3 cellular contexts compared by ENCODE assay signal in genomic region chr11:27501102-27501501, GRCh38.
A peak's percentile ranks its signal among the peaks of the same experiment; 100 is the strongest.
TF ChIP-seq lines count a peak whose summit lies in the region.

No MANE protein-coding gene starts in this region.

TF ChIP-seq in HepG2, 621 proteins besides CTCF, POLR2A, EP300 and RAD21:
- TF ChIP-seq SRSF4 (IDR thresholded peaks at IDR 0.05; ENCODE audit: low read depth, low read length, poor library complexity, severe bottlenecking) = no peak
- peak; percentile 73 to 89 for TF ChIP-seq MAFK (conservative IDR thresholded peaks at IDR 0.05 in 1 of 2, IDR thresholded peaks at IDR 0.05 in 1 of 2; ENCODE audit: low read length in 2 of 2)
- TF ChIP-seq MAFF (IDR thresholded peaks at IDR 0.05; ENCODE audit: low read depth, low read length) = peak; percentile 72
TF ChIP-seq in HepG2: peak in this region for 2.

TF ChIP-seq in IMR-90, 13 proteins besides CTCF, POLR2A, EP300 and RAD21:
- peak; percentile 85 for TF ChIP-seq MAFK (IDR thresholded peaks at IDR 0.05; ENCODE audit: low read depth, low read length)
- TF ChIP-seq, protein P1, sequence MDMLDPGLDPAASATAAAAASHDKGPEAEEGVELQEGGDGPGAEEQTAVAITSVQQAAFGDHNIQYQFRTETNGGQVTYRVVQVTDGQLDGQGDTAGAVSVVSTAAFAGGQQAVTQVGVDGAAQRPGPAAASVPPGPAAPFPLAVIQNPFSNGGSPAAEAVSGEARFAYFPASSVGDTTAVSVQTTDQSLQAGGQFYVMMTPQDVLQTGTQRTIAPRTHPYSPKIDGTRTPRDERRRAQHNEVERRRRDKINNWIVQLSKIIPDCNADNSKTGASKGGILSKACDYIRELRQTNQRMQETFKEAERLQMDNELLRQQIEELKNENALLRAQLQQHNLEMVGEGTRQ (IDR thresholded peaks at IDR 0.05; ENCODE audit: low read depth, low read length) = no peak
- TF ChIP-seq BHLHE40 (IDR thresholded peaks at IDR 0.05; ENCODE audit: low read depth, low read length) = no peak

TF ChIP-seq in K562, 482 proteins besides CTCF, POLR2A, EP300 and RAD21:
- no peak for TF ChIP-seq RFX5 (IDR thresholded peaks at IDR 0.05; ENCODE audit: low read depth, low read length)
- no peak for TF ChIP-seq ZNF785 (CRISPR knock-in tag; IDR thresholded peaks at IDR 0.05)
- TF ChIP-seq MGA (IDR thresholded peaks at IDR 0.05) = no peak
- TF ChIP-seq, protein P2, sequence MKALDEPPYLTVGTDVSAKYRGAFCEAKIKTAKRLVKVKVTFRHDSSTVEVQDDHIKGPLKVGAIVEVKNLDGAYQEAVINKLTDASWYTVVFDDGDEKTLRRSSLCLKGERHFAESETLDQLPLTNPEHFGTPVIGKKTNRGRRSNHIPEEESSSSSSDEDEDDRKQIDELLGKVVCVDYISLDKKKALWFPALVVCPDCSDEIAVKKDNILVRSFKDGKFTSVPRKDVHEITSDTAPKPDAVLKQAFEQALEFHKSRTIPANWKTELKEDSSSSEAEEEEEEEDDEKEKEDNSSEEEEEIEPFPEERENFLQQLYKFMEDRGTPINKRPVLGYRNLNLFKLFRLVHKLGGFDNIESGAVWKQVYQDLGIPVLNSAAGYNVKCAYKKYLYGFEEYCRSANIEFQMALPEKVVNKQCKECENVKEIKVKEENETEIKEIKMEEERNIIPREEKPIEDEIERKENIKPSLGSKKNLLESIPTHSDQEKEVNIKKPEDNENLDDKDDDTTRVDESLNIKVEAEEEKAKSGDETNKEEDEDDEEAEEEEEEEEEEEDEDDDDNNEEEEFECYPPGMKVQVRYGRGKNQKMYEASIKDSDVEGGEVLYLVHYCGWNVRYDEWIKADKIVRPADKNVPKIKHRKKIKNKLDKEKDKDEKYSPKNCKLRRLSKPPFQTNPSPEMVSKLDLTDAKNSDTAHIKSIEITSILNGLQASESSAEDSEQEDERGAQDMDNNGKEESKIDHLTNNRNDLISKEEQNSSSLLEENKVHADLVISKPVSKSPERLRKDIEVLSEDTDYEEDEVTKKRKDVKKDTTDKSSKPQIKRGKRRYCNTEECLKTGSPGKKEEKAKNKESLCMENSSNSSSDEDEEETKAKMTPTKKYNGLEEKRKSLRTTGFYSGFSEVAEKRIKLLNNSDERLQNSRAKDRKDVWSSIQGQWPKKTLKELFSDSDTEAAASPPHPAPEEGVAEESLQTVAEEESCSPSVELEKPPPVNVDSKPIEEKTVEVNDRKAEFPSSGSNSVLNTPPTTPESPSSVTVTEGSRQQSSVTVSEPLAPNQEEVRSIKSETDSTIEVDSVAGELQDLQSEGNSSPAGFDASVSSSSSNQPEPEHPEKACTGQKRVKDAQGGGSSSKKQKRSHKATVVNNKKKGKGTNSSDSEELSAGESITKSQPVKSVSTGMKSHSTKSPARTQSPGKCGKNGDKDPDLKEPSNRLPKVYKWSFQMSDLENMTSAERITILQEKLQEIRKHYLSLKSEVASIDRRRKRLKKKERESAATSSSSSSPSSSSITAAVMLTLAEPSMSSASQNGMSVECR (CRISPR knock-in tag; IDR thresholded peaks at IDR 0.05) = no peak
- 0 out of 2 replicates have a peak, but pooled peaks have one; percentile 7 for TF ChIP-seq MAFG (tag; conservative IDR thresholded peaks at IDR 0.05)
- no peak for TF ChIP-seq CHCHD3 (CRISPR knock-in tag; IDR thresholded peaks at IDR 0.05)
- no peak for TF ChIP-seq SAFB (IDR thresholded peaks at IDR 0.05; ENCODE audit: borderline replicate concordance, low read depth, low read length)
- TF ChIP-seq C11orf30 (IDR thresholded peaks at IDR 0.05; ENCODE audit: low read depth) = 0 out of 2 replicates have a peak, but pooled peaks have one; percentile 18
- TF ChIP-seq ZNF316 (IDR thresholded peaks at IDR 0.05) = peak; percentile 66
- TF ChIP-seq, protein P3, sequence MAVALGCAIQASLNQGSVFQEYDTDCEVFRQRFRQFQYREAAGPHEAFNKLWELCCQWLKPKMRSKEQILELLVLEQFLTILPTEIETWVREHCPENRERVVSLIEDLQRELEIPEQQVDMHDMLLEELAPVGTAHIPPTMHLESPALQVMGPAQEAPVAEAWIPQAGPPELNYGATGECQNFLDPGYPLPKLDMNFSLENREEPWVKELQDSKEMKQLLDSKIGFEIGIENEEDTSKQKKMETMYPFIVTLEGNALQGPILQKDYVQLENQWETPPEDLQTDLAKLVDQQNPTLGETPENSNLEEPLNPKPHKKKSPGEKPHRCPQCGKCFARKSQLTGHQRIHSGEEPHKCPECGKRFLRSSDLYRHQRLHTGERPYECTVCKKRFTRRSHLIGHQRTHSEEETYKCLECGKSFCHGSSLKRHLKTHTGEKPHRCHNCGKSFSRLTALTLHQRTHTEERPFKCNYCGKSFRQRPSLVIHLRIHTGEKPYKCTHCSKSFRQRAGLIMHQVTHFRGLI (CRISPR knock-in tag; IDR thresholded peaks at IDR 0.05) = no peak
- no peak for TF ChIP-seq NELFE (IDR thresholded peaks at IDR 0.05; ENCODE audit: insufficient read depth, insufficient read length)
